ENCODE assay signal across 18 cellular contexts in the genomic region with DNA sequence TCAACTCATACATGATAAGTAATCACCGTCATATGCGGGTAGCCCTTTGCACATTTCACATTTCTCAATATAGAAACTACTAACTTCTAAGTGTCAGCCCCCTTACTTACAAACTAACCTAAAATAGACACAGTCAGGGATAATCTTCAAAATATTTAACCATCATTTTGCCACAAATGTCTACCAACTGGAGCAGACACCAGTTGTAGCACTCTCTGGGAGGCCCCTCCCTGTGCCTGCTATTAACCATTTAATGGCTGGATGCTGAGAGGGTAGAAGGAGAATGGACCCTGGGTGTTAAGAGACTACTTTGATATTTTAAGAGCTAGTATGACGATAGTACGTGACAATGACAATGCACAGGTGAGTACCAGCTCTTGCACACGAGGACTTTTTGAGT.
A peak's percentile ranks its signal among the peaks of the same experiment; 100 is the strongest.
DNase-seq lines count a peak whose midpoint lies in the region; ATAC-seq and TF ChIP-seq lines count a peak whose summit lies in the region.
"Had no signal": no experiment of that assay in that cellular context is flagged by ENCODE, and none has a peak within 500 bp of the region (broad histone marks: within the 10 kb centered on the region; RNA-seq: fewer than 3 reads in every experiment).

No MANE protein-coding gene starts in this region.

- no peak overlapping the region for H3K4me3 ChIP-seq in heart right ventricle
- H3K4me3 ChIP-seq in transverse colon, result no peak overlapping the region

- H3K27ac Mint-ChIP-seq in nephron (peak overlapping the region; percentile 20 to 58 (median 56)), CD14-positive monocyte (no peak overlapping the region)
- H3K27ac Mint-ChIP-seq: activated naive CD8-positive, alpha-beta T cell treated with anti-CD3 and anti-CD28 coated beads for 36 hours; stimulated activated effector memory CD8-positive, alpha-beta T cell treated with anti-CD3 and anti-CD28 coated beads, Interleukin-12 subunit alpha, Interleukin-12 subunit beta, amount 100 ng/mL, for 72 hours; T-helper 2 cell treated with Interferon-gamma antibody and Interleukin-4, amounts not matched to agents 5 μg/mL and 100 μg/mL, for 36 hours had no signal

- H3K9me3 ChIP-seq in heart right ventricle (no peaks in the 10 kb centered on the region), transverse colon (no peaks in the 10 kb centered on the region)

- in situ Hi-C loops in transverse colon (cut with MboI; ENCODE audit: low pct_ligation_motif_present in 1 of 4, low pct_unique_long_range_greater_than_20kb in 1 of 4, low sequenced_read_pairs in 3 of 4), result loop anchor here in 1 of 4 donors (25.0 kb wide), 1 partner anchor 393 kb away; no protein-coding TSS in a partner anchor

- H3K9me3 Mint-ChIP-seq in nephron, result no peaks in the 10 kb centered on the region
- peaks cover 0 to 2% (median 0%) of the 10 kb centered on the region in 7 donors for H3K9me3 Mint-ChIP-seq in CD14-positive monocyte
- H3K9me3 Mint-ChIP-seq: activated naive CD8-positive, alpha-beta T cell treated with anti-CD3 and anti-CD28 coated beads for 36 hours; stimulated activated effector memory CD8-positive, alpha-beta T cell treated with anti-CD3 and anti-CD28 coated beads, Interleukin-12 subunit alpha, Interleukin-12 subunit beta, amount 100 ng/mL, for 72 hours; T-helper 2 cell treated with Interferon-gamma antibody and Interleukin-4, amounts not matched to agents 5 μg/mL and 100 μg/mL, for 36 hours had no signal

- H3K36me3 Mint-ChIP-seq in nephron (ENCODE audit: low read depth), result no peaks in the 10 kb centered on the region
- H3K36me3 Mint-ChIP-seq in CD14-positive monocyte, result no peaks in the 10 kb centered on the region
- H3K36me3 Mint-ChIP-seq: activated naive CD8-positive, alpha-beta T cell treated with anti-CD3 and anti-CD28 coated beads for 36 hours; stimulated activated effector memory CD8-positive, alpha-beta T cell treated with anti-CD3 and anti-CD28 coated beads, Interleukin-12 subunit alpha, Interleukin-12 subunit beta, amount 100 ng/mL, for 72 hours had no signal

- WGBS in heart right ventricle, 2 donors, result 32 to 51% methylated on average over 5 of the region's 5 CpGs
- WGBS in transverse colon (ENCODE audit: low coverage in 1 of 2), 2 donors, result 65% methylated on average over 5 of the region's 5 CpGs

- H3K4me1 ChIP-seq in heart right ventricle (peaks cover 26 to 99% (median 76%) of the 10 kb centered on the region in 9 donors), transverse colon (peaks cover 16 to 54% (median 35%) of the 10 kb centered on the region in 4 donors)

- TF ChIP-seq CTCF in heart right ventricle (IDR thresholded peaks at IDR 0.05), result no peak
- TF ChIP-seq CTCF in nephron (IDR thresholded peaks at IDR 0.05; ENCODE audit: unreplicated experiment in 3 of 3), result no peak
- TF ChIP-seq CTCF in transverse colon (IDR thresholded peaks at IDR 0.05), result no peak
- no peak for TF ChIP-seq CTCF in CD14-positive monocyte (IDR thresholded peaks at IDR 0.05)

- H3K27me3 ChIP-seq in heart right ventricle, result no peaks in the 10 kb centered on the region
- H3K27me3 ChIP-seq in transverse colon, result no peaks in the 10 kb centered on the region

- H3K4me3 Mint-ChIP-seq in nephron (no peak overlapping the region), CD14-positive monocyte (no peak overlapping the region)
- H3K4me3 Mint-ChIP-seq: activated naive CD8-positive, alpha-beta T cell treated with anti-CD3 and anti-CD28 coated beads for 36 hours; stimulated activated effector memory CD8-positive, alpha-beta T cell treated with anti-CD3 and anti-CD28 coated beads, Interleukin-12 subunit alpha, Interleukin-12 subunit beta, amount 100 ng/mL, for 72 hours; T-helper 2 cell treated with Interferon-gamma antibody and Interleukin-4, amounts not matched to agents 5 μg/mL and 100 μg/mL, for 36 hours had no signal

- TF ChIP-seq POLR2A in transverse colon (IDR thresholded peaks at IDR 0.05), result no peak

- intact Hi-C loops in heart right ventricle (cut with DNase I) (loop anchor here in 3 of 10 donors (5.0 to 10.0 kb wide), 3 partner anchors 113 to 120 kb away; a partner anchor contains a TSS), transverse colon (cut with DNase I; ENCODE audit: low total_unique reads) (loop anchor here (10.0 kb wide), 1 partner anchor 120 kb away; a partner anchor contains a TSS), CD14-positive monocyte (cut with micrococcal nuclease) (loop anchor here in 1 of 2 donors (5.0 kb wide), 1 partner anchor 72 kb away; no protein-coding TSS in a partner anchor)

- TF ChIP-seq EP300 in transverse colon (IDR thresholded peaks at IDR 0.05; ENCODE audit: low read depth), result no peak

- H3K4me1 Mint-ChIP-seq in nephron (peaks cover 47% of the 10 kb centered on the region), CD14-positive monocyte (peaks cover 2% of the 10 kb centered on the region)

- H3K27me3 Mint-ChIP-seq in nephron (ENCODE audit: low read depth) (no peaks in the 10 kb centered on the region), CD14-positive monocyte (ENCODE audit: low read depth in 3 of 3) (peaks cover 1 to 2% (median 2%) of the 10 kb centered on the region in 3 donors)

- DNase-seq in caudate nucleus (lab: John Stamatoyannopoulos, UW) (no peak), heart right ventricle (no peak), transverse colon (no peak), CD14-positive monocyte (ENCODE audit: low spot score) (no peak), germinal center (ENCODE audit: low spot score) (no peak), SIG-M5 (lab: John Stamatoyannopoulos, UW) (no peak)
- DNase-seq in stimulated activated naive CD4-positive, alpha-beta T cell (lab: John Stamatoyannopoulos, UW), result no peak
- DNase-seq: activated CD4-positive, CD25-positive, alpha-beta regulatory T cell; activated CD8-positive, alpha-beta memory T cell treated with anti-CD3 and anti-CD28 coated beads for 24 hours; activated naive CD8-positive, alpha-beta T cell treated with anti-CD3 and anti-CD28 coated beads for 36 hours; AML-193; effector CD8-positive, alpha-beta T cell; NCI-H187 treated with DMSO at 0.1 percent for 48 hours; NCI-H510A had no signal

- H3K27ac ChIP-seq in caudate nucleus (ENCODE audit: low read depth, low read length), result peak overlapping the region; percentile 95
- H3K27ac ChIP-seq in heart right ventricle, result peak overlapping the region; percentile 62 to 92 (median 84)
- peak overlapping the region; percentile 77 to 89 (median 88) for H3K27ac ChIP-seq in transverse colon
- H3K27ac ChIP-seq: parathyroid adenoma had no signal

- peak in 6 of 8 donors; percentile 4 to 49 (median 26) for ATAC-seq in heart right ventricle
- ATAC-seq: stimulated activated effector memory CD8-positive, alpha-beta T cell treated with anti-CD3 and anti-CD28 coated beads, Interleukin-12 subunit alpha, Interleukin-12 subunit beta, amount 100 ng/mL, for 72 hours had no signal

- H3K36me3 ChIP-seq in heart right ventricle (peaks cover 0 to 6% (median 0%) of the 10 kb centered on the region in 9 donors), transverse colon (no peaks in the 10 kb centered on the region)

Comparison
In these comparisons a context has a peak if more than half of its experiments do, and no peak if none do; other contexts are left out.
1. H3K27ac Mint-ChIP-seq: peak in nephron (3 of 3); none in CD14-positive monocyte (0 of 7).
2. Peak in every context shown above with its lines, with median percentiles within 50 percentile points of each other: H3K27ac ChIP-seq.